In genomic region chr3:172125963-172126403, GRCh38 we compare ENCODE assay signal across 10 cellular contexts.
DNase-seq lines count a peak whose midpoint lies in the region; ATAC-seq and TF ChIP-seq lines count a peak whose summit lies in the region.
"Had no signal": no experiment of that assay in that cellular context is flagged by ENCODE, and none has a peak within 500 bp of the region (broad histone marks: within the 10 kb centered on the region; RNA-seq: fewer than 3 reads in every experiment).

No MANE protein-coding gene starts in this region.

- ATAC-seq in stimulated activated naive CD8-positive, alpha-beta T cell treated with anti-CD3 and anti-CD28 coated beads, Interleukin-15, Interleukin-2, amounts not matched to agents 100 U/mL and 50 U/mL, for 24 hours, result peak; percentile 44
- ATAC-seq in stimulated activated naive CD8-positive, alpha-beta T cell treated with anti-CD3 and anti-CD28 coated beads, Interleukin-15, amount 100 ng/mL, for 72 hours, result no peak
- no peak for ATAC-seq in natural killer cell treated with Interleukin-12 subunit alpha and Interleukin-12 subunit beta and Interleukin-15 and Interleukin-18, amount 100 ng/mL, for 72 hours

- no peaks in the 10 kb centered on the region for H3K9me3 Mint-ChIP-seq in stimulated activated naive CD8-positive, alpha-beta T cell treated with anti-CD3 and anti-CD28 coated beads, Interleukin-15, amount 100 ng/mL, for 72 hours
- H3K9me3 Mint-ChIP-seq in natural killer cell treated with Interleukin-12 subunit alpha and Interleukin-12 subunit beta and Interleukin-15 and Interleukin-18, amount 100 ng/mL, for 72 hours, result no peaks in the 10 kb centered on the region
- H3K9me3 Mint-ChIP-seq: CD4-positive, CD25-positive, alpha-beta regulatory T cell had no signal

- no peaks in the 10 kb centered on the region for H3K9me3 ChIP-seq in WERI-Rb-1 (ENCODE audit: severe bottlenecking)

- no peaks in the 10 kb centered on the region for H3K36me3 ChIP-seq in WERI-Rb-1

- H3K4me3 ChIP-seq in fibroblast of mammary gland (ENCODE audit: control insufficient read depth, low read depth, low read length), result no peak overlapping the region
- no peak overlapping the region for H3K4me3 ChIP-seq in WERI-Rb-1 (ENCODE audit: low read depth, low read length)

- no peak for TF ChIP-seq CTCF in fibroblast of mammary gland (conservative IDR thresholded peaks at IDR 0.05; ENCODE audit: control insufficient read depth, insufficient read depth, low read depth, low read length)
- no peak for TF ChIP-seq CTCF in WERI-Rb-1 (IDR thresholded peaks at IDR 0.05; ENCODE audit: low read depth, low read length)

- DNase-seq in stimulated activated naive CD8-positive, alpha-beta T cell treated with anti-CD3 and anti-CD28 coated beads, Interleukin-15, Interleukin-2, amounts not matched to agents 100 U/mL and 50 U/mL, for 24 hours, result peak; percentile 26
- DNase-seq in stimulated activated naive CD8-positive, alpha-beta T cell treated with anti-CD3 and anti-CD28 coated beads, Interleukin-15, amount 100 ng/mL, for 72 hours, result no peak
- DNase-seq in fibroblast of mammary gland (ENCODE audit: low read depth) (peak; percentile 92), retina (no peak), RPMI8226 (no peak), foreskin melanocyte (no peak), WERI-Rb-1 (no peak)
- no peak for DNase-seq in natural killer cell treated with Interleukin-12 subunit alpha and Interleukin-12 subunit beta and Interleukin-15 and Interleukin-18, amount 100 ng/mL, for 72 hours (ENCODE audit: low spot score)
- DNase-seq: CD4-positive, CD25-positive, alpha-beta regulatory T cell; hippocampal formation had no signal

- no peaks in the 10 kb centered on the region for H3K27me3 ChIP-seq in WERI-Rb-1 (ENCODE audit: insufficient read depth, low read depth, severe bottlenecking)

- no peak overlapping the region for H3K27ac Mint-ChIP-seq in stimulated activated naive CD8-positive, alpha-beta T cell treated with anti-CD3 and anti-CD28 coated beads, Interleukin-15, amount 100 ng/mL, for 72 hours
- H3K27ac Mint-ChIP-seq in natural killer cell treated with Interleukin-12 subunit alpha and Interleukin-12 subunit beta and Interleukin-15 and Interleukin-18, amount 100 ng/mL, for 72 hours, result peak overlapping the region; percentile 98 to 99

- H3K27ac ChIP-seq in WERI-Rb-1, result no peak overlapping the region

- peaks cover 25% of the 10 kb centered on the region for H3K4me1 Mint-ChIP-seq in stimulated activated naive CD8-positive, alpha-beta T cell treated with anti-CD3 and anti-CD28 coated beads, Interleukin-15, amount 100 ng/mL, for 72 hours
- H3K4me1 Mint-ChIP-seq in natural killer cell treated with Interleukin-12 subunit alpha and Interleukin-12 subunit beta and Interleukin-15 and Interleukin-18, amount 100 ng/mL, for 72 hours (ENCODE audit: low read depth in 2 of 2), result peaks cover 74 to 85% of the 10 kb centered on the region in 2 donors

- no peak overlapping the region for H3K4me3 Mint-ChIP-seq in stimulated activated naive CD8-positive, alpha-beta T cell treated with anti-CD3 and anti-CD28 coated beads, Interleukin-15, amount 100 ng/mL, for 72 hours
- H3K4me3 Mint-ChIP-seq in natural killer cell treated with Interleukin-12 subunit alpha and Interleukin-12 subunit beta and Interleukin-15 and Interleukin-18, amount 100 ng/mL, for 72 hours, result no peak overlapping the region

- peaks cover 22% of the 10 kb centered on the region for H3K36me3 Mint-ChIP-seq in natural killer cell treated with Interleukin-12 subunit alpha and Interleukin-12 subunit beta and Interleukin-15 and Interleukin-18, amount 100 ng/mL, for 72 hours

- H3K27me3 Mint-ChIP-seq in stimulated activated naive CD8-positive, alpha-beta T cell treated with anti-CD3 and anti-CD28 coated beads, Interleukin-15, amount 100 ng/mL, for 72 hours, result no peaks in the 10 kb centered on the region
- H3K27me3 Mint-ChIP-seq in natural killer cell treated with Interleukin-12 subunit alpha and Interleukin-12 subunit beta and Interleukin-15 and Interleukin-18, amount 100 ng/mL, for 72 hours, result no peaks in the 10 kb centered on the region
- H3K27me3 Mint-ChIP-seq: CD4-positive, CD25-positive, alpha-beta regulatory T cell had no signal

Comparison
In these comparisons a context has a peak if more than half of its experiments do, and no peak if none do; other contexts are left out.
1. DNase-seq: peak in stimulated activated naive CD8-positive, alpha-beta T cell treated with anti-CD3 and anti-CD28 coated beads, Interleukin-15, Interleukin-2, amounts not matched to agents 100 U/mL and 50 U/mL, for 24 hours (single experiment) and fibroblast of mammary gland (single experiment); none in stimulated activated naive CD8-positive, alpha-beta T cell treated with anti-CD3 and anti-CD28 coated beads, Interleukin-15, amount 100 ng/mL, for 72 hours (0 of 2), natural killer cell treated with Interleukin-12 subunit alpha and Interleukin-12 subunit beta and Interleukin-15 and Interleukin-18, amount 100 ng/mL, for 72 hours (single experiment), retina (single experiment), RPMI8226 (single experiment), foreskin melanocyte (single experiment) and WERI-Rb-1 (single experiment).
2. H3K27ac Mint-ChIP-seq: peak in natural killer cell treated with Interleukin-12 subunit alpha and Interleukin-12 subunit beta and Interleukin-15 and Interleukin-18, amount 100 ng/mL, for 72 hours (2 of 2); none in stimulated activated naive CD8-positive, alpha-beta T cell treated with anti-CD3 and anti-CD28 coated beads, Interleukin-15, amount 100 ng/mL, for 72 hours (0 of 2).